Comparison of ENCODE assay signal across 10 cellular contexts in the genomic region with DNA sequence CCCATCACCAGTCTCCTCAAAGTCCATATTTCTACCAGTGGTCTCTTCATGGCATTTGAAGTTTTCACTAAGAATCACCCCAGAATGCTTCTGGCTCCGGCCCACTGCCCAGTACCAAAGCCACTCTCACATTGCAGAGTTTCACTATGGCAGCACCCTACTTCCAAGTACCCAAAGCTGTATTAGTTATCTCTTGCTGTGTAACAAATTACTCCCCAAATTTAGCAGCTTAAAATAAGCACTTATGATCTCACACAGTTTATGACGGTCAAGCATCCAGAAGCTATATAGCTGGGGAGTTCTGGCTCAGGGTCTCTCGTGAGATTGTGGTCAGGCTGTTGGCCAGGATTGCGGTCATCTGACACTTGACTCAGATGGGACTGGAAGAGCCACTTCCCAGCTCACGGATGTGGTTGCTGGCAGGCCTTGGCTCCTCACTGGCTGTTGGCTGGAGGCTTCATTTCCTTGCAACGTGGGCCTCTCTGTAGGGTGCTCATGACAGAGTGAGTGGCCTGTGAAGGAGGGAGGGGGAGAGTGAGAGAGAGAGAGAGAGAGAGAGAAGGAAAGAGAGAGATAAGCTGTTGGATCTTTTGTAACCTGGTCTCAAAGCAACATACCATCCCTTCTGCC.
DNase-seq lines count a peak whose midpoint lies in the region; ATAC-seq and TF ChIP-seq lines count a peak whose summit lies in the region.
"Had no signal": no experiment of that assay in that cellular context is flagged by ENCODE, and none has a peak within 500 bp of the region (broad histone marks: within the 10 kb centered on the region; RNA-seq: fewer than 3 reads in every experiment).

No MANE protein-coding gene starts in this region.

- peaks cover 11% of the 10 kb centered on the region for H3K4me1 ChIP-seq in PC-3 (ENCODE audit: insufficient read depth, low read length)
- peaks cover 17 to 21% of the 10 kb centered on the region in 2 experiments for H3K4me1 ChIP-seq in trophoblast cell (ENCODE audit: control insufficient read depth in 1 of 2, insufficient read depth in 2 of 2, low read length in 2 of 2)

- H3K79me1 ChIP-seq in trophoblast cell (ENCODE audit: low read length), result peaks cover 20% of the 10 kb centered on the region

- peak overlapping the region; percentile 72 for H2BK5ac ChIP-seq in trophoblast cell (ENCODE audit: low read depth, low read length, poor library complexity)

- intact Hi-C loops in PC-3 (cut with micrococcal nuclease), result no loop called here

- no peak overlapping the region for H4K12ac ChIP-seq in trophoblast cell (ENCODE audit: low read depth, low read length)

- no peak overlapping the region for H3K27ac ChIP-seq in PC-3 (ENCODE audit: low read length)
- H3K27ac ChIP-seq in trophoblast cell (ENCODE audit: low read depth, low read length), result peak overlapping the region; percentile 74
- H3K27ac ChIP-seq: HL-60 had no signal

- H4K91ac ChIP-seq in trophoblast cell (ENCODE audit: low read depth, low read length), result peak overlapping the region; percentile 84

- no peaks in the 10 kb centered on the region for H3K27me3 ChIP-seq in PC-3 (ENCODE audit: low read length)
- H3K27me3 ChIP-seq in trophoblast cell (ENCODE audit: insufficient read depth, low read length), result no peaks in the 10 kb centered on the region

- H2BK120ac ChIP-seq in trophoblast cell (ENCODE audit: insufficient read depth, low read length, poor library complexity), result peak overlapping the region; percentile 84

- TF ChIP-seq CTCF in PC-3 (conservative IDR thresholded peaks at IDR 0.05; ENCODE audit: low read depth, low read length), result no peak

- H3K4me3 ChIP-seq in PC-3 (ENCODE audit: low read length), result no peak overlapping the region
- no peak overlapping the region for H3K4me3 ChIP-seq in trophoblast cell (ENCODE audit: low read depth, low read length)

- ATAC-seq in PC-3 (peak; percentile 97), GM18861 (IDR thresholded peaks at IDR 0.05; ENCODE audit: unreplicated experiment) (no peak)

- H3K23ac ChIP-seq in trophoblast cell (ENCODE audit: low read length), result no peak overlapping the region

- H4K20me1 ChIP-seq in PC-3 (ENCODE audit: low read length), result no peaks in the 10 kb centered on the region

- no peak overlapping the region for H3K9ac ChIP-seq in PC-3 (ENCODE audit: low read length)
- H3K9ac ChIP-seq in trophoblast cell (ENCODE audit: low read length), result no peak overlapping the region

- H2BK12ac ChIP-seq in trophoblast cell (ENCODE audit: low read length), result peak overlapping the region; percentile 62

- no peak overlapping the region for H2AFZ ChIP-seq in PC-3 (ENCODE audit: low read length)
- H2AFZ ChIP-seq in trophoblast cell (ENCODE audit: insufficient read depth, low read length, poor library complexity), result no peak overlapping the region

- H3K79me2 ChIP-seq in PC-3 (ENCODE audit: low read length), result no peaks in the 10 kb centered on the region
- H3K79me2 ChIP-seq in trophoblast cell (ENCODE audit: control insufficient read depth, insufficient read depth, low read length, poor library complexity), result no peaks in the 10 kb centered on the region

- H3K9me3 ChIP-seq in PC-3 (ENCODE audit: low read length) (no peaks in the 10 kb centered on the region), trophoblast cell (ENCODE audit: insufficient read depth, low read depth, low read length) (peaks cover 4% of the 10 kb centered on the region)

- H3K4me2 ChIP-seq in PC-3 (ENCODE audit: low read length) (no peak overlapping the region), trophoblast cell (ENCODE audit: low read length) (no peak overlapping the region)

- peak overlapping the region; percentile 41 for H3K14ac ChIP-seq in trophoblast cell (ENCODE audit: low read length)

- H4K8ac ChIP-seq in trophoblast cell (ENCODE audit: low read depth, low read length), result peak overlapping the region; percentile 29

- CTCF ChIA-PET in PC-3 (lab: Charles Lee), result no interaction called here

- H3F3A ChIP-seq in PC-3 (ENCODE audit: low read length, unreplicated experiment), result no peaks in the 10 kb centered on the region

- no peak overlapping the region for H3K4ac ChIP-seq in trophoblast cell (ENCODE audit: low read depth, low read length)

- no CpG with 5 or more reads among the region's 6 CpGs for WGBS in trophoblast cell (ENCODE audit: extremely low coverage, insufficient coverage, insufficient read length)

- no peaks in the 10 kb centered on the region for H3K9me2 ChIP-seq in PC-3 (replicated peaks; ENCODE audit: low read length)

- H3K18ac ChIP-seq in trophoblast cell (ENCODE audit: low read length), result peak overlapping the region; percentile 51

- POLR2A ChIA-PET in PC-3 (lab: Charles Lee; ENCODE audit: unreplicated experiment), result interaction anchor here (0.6 kb wide), 1 partner anchor 185 kb away, joined by 5 read pairs; no protein-coding TSS in a partner anchor

- no peaks in the 10 kb centered on the region for H3K36me3 ChIP-seq in PC-3 (ENCODE audit: low read depth, low read length)
- peaks cover 0 to 2% of the 10 kb centered on the region in 2 experiments for H3K36me3 ChIP-seq in trophoblast cell (ENCODE audit: control insufficient read depth in 1 of 2, insufficient read depth in 2 of 2, low read length in 2 of 2)

- H2AK5ac ChIP-seq in trophoblast cell (ENCODE audit: low read length), result peak overlapping the region; percentile 85

- BruUV-seq in PC-3 (replicated peaks; lab: Mats Ljungman, UMichigan), result no TSS peak

- DNase-seq in ELR (ENCODE audit: low read depth) (peak; percentile 99), PC-3 (peak; percentile 83), epidermal melanocyte (ENCODE audit: insufficient read length, low spot score) (peak; percentile 60), trophoblast cell (no peak), GF-D8 (lab: John Stamatoyannopoulos, UW) (no peak), NCI-H187 (lab: John Stamatoyannopoulos, UW) (no peak)
- DNase-seq in activated CD4-positive, CD25-positive, alpha-beta regulatory T cell treated with anti-CD3 and anti-CD28 coated beads, Interleukin-2, amount 50 U/mL, for 72 hours, result no peak
- DNase-seq: activated naive CD4-positive, alpha-beta T cell had no signal

Comparison
In these comparisons a context has a peak if more than half of its experiments do, and no peak if none do; other contexts are left out.
1. DNase-seq: peak in ELR (single experiment), PC-3 (single experiment) and epidermal melanocyte (single experiment); none in trophoblast cell (0 of 2), activated CD4-positive, CD25-positive, alpha-beta regulatory T cell treated with anti-CD3 and anti-CD28 coated beads, Interleukin-2, amount 50 U/mL, for 72 hours (single experiment), GF-D8 (single experiment) and NCI-H187 (0 of 2).